In the genomic region with DNA sequence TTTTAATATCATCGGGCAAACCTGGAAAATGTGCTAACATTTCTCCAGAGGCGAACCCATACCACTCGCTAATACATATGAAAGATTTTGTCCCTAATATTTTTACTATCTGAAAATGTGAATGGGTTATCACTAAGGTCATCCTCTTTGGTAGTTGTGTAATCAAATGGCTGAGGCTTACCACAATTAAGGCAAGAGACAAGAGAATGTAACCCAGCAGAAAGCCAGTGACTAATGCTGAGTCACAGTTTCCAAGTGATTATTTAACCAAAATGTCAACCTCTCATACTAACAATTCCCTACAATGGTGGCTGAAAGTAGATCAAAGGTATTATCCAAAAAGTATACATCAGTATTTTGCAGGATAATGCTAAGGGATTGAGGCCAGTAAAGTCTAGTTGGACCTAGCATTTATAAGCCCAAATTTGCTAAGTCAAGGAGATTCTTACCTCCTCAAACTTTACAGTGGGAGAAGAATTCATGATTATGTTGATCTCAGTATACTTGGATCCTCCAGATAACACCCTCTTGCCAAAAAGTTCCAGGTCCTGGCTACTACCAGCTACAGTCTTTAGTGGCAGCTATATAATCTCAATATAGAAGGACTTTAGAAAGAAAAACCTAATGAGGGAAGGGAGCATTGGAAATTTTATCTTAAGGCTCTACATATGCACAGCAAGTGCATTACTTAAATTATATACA, we compare ENCODE assay signal across 1 cellular context.
TF ChIP-seq lines count a peak whose summit lies in the region.

No MANE protein-coding gene starts in this region.

TF ChIP-seq in SK-N-SH, 30 proteins besides CTCF, POLR2A, EP300 and RAD21 (continued from another document):
- TF ChIP-seq USF1 (IDR thresholded peaks at IDR 0.05; ENCODE audit: borderline replicate concordance, low read depth) (0 out of 2 replicates have a peak, but pooled peaks have one; percentile 13), SIN3A (IDR thresholded peaks at IDR 0.05; ENCODE audit: borderline replicate concordance, low read depth, low read length) (no peak), GABPA (IDR thresholded peaks at IDR 0.05; ENCODE audit: low read depth) (0 out of 2 replicates have a peak, but pooled peaks have one; percentile 13), MXI1 (IDR thresholded peaks at IDR 0.05; ENCODE audit: low read depth, low read length) (no peak), FOXM1 (IDR thresholded peaks at IDR 0.05; ENCODE audit: low read depth) (peak; percentile 71), JUND (IDR thresholded peaks at IDR 0.05) (peak; percentile 97), FOSL2 (IDR thresholded peaks at IDR 0.05; ENCODE audit: borderline replicate concordance, low read depth) (peak; percentile 99), NRF1 (IDR thresholded peaks at IDR 0.05; ENCODE audit: low read depth, low read length) (no peak), FOXJ3 (CRISPR knock-in tag; IDR thresholded peaks at IDR 0.05) (no peak)
- TF ChIP-seq, protein P1, sequence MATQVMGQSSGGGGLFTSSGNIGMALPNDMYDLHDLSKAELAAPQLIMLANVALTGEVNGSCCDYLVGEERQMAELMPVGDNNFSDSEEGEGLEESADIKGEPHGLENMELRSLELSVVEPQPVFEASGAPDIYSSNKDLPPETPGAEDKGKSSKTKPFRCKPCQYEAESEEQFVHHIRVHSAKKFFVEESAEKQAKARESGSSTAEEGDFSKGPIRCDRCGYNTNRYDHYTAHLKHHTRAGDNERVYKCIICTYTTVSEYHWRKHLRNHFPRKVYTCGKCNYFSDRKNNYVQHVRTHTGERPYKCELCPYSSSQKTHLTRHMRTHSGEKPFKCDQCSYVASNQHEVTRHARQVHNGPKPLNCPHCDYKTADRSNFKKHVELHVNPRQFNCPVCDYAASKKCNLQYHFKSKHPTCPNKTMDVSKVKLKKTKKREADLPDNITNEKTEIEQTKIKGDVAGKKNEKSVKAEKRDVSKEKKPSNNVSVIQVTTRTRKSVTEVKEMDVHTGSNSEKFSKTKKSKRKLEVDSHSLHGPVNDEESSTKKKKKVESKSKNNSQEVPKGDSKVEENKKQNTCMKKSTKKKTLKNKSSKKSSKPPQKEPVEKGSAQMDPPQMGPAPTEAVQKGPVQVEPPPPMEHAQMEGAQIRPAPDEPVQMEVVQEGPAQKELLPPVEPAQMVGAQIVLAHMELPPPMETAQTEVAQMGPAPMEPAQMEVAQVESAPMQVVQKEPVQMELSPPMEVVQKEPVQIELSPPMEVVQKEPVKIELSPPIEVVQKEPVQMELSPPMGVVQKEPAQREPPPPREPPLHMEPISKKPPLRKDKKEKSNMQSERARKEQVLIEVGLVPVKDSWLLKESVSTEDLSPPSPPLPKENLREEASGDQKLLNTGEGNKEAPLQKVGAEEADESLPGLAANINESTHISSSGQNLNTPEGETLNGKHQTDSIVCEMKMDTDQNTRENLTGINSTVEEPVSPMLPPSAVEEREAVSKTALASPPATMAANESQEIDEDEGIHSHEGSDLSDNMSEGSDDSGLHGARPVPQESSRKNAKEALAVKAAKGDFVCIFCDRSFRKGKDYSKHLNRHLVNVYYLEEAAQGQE (IDR thresholded peaks at IDR 0.05; ENCODE audit: low read depth, low read length) = no peak
- TF ChIP-seq, protein P2, sequence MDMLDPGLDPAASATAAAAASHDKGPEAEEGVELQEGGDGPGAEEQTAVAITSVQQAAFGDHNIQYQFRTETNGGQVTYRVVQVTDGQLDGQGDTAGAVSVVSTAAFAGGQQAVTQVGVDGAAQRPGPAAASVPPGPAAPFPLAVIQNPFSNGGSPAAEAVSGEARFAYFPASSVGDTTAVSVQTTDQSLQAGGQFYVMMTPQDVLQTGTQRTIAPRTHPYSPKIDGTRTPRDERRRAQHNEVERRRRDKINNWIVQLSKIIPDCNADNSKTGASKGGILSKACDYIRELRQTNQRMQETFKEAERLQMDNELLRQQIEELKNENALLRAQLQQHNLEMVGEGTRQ (IDR thresholded peaks at IDR 0.05; ENCODE audit: borderline replicate concordance, low read depth, low read length) = no peak
